In genomic region chr12:89709157-89709993, GRCh38 we compare ENCODE assay signal across 8 cellular contexts. TPM values are rescaled to one million over a fixed set of nuclear protein-coding genes. Genes with fewer than 3 reads are reported as not detected.
A peak's percentile ranks its signal among the peaks of the same experiment; 100 is the strongest.
DNase-seq lines count a peak whose midpoint lies in the region; ATAC-seq and TF ChIP-seq lines count a peak whose summit lies in the region.

No MANE protein-coding gene starts in this region.

- H3K4me3 ChIP-seq in GM06990 (replicated peaks; ENCODE audit: low read depth, low read length), result peak overlapping the region; percentile 79
- peak overlapping the region; percentile 66 for H3K4me3 ChIP-seq in NB4 (ENCODE audit: low read depth, low read length)

- peak; percentile 60 for ATAC-seq in HG02571 (IDR thresholded peaks at IDR 0.05; ENCODE audit: unreplicated experiment)

- peak; percentile 57 for TF ChIP-seq POLR2A in NB4 (IDR thresholded peaks at IDR 0.05; ENCODE audit: extremely low read depth, insufficient read length)

- TF ChIP-seq CTCF in GM06990 (IDR thresholded peaks at IDR 0.05; ENCODE audit: insufficient read depth, low read length, poor library complexity, severe bottlenecking) (no peak), NB4 (IDR thresholded peaks at IDR 0.05; ENCODE audit: low read depth, low read length) (no peak)

- DNase-seq in GM06990 (ENCODE audit: extremely low read depth, insufficient read length), result peak; percentile 100
- DNase-seq in NB4 (ENCODE audit: low read depth), result peak; percentile 100
- peak; percentile 97 for DNase-seq in SK-N-DZ (ENCODE audit: low spot score)
- peak; percentile 98 for DNase-seq in activated naive CD4-positive, alpha-beta T cell treated with anti-CD3 and anti-CD28 coated beads, Interleukin-2, amount 50 U/mL, for 16 hours
- DNase-seq in germinal center (ENCODE audit: low spot score), result peak; percentile 99
- peak; percentile 94 for DNase-seq in non-pigmented ciliary epithelial cell (ENCODE audit: low read depth)
- DNase-seq in superior temporal gyrus (ENCODE audit: extremely low spot score), result peak; percentile 91

- H3K36me3 ChIP-seq in GM06990 (ENCODE audit: control insufficient read depth, insufficient read depth, low read length), result no peaks in the 10 kb centered on the region

- H3K27me3 ChIP-seq in GM06990 (replicated peaks; ENCODE audit: control insufficient read depth, insufficient read depth, low read length), result no peaks in the 10 kb centered on the region

RNA-seq across cellular contexts. Expression of gene ATP2B1, which starts 0.7 kb away (rescaled TPM):
- 45.9 and 49.5 TPM in 2 replicates for polyA plus RNA-seq in SK-N-DZ (2014; cell fraction: cytosol; rRNA removed)
- polyA plus RNA-seq in SK-N-DZ (2014; cell fraction: nucleus; rRNA removed), result 58.5 and 68.8 TPM in 2 replicates

Comparison
In these comparisons a context has a peak if more than half of its experiments do, and no peak if none do; other contexts are left out.
1. Peak in every context shown above with its lines: DNase-seq, ATAC-seq and H3K4me3 ChIP-seq.